ENCODE assay signal across 14 cellular contexts in the genomic region with DNA sequence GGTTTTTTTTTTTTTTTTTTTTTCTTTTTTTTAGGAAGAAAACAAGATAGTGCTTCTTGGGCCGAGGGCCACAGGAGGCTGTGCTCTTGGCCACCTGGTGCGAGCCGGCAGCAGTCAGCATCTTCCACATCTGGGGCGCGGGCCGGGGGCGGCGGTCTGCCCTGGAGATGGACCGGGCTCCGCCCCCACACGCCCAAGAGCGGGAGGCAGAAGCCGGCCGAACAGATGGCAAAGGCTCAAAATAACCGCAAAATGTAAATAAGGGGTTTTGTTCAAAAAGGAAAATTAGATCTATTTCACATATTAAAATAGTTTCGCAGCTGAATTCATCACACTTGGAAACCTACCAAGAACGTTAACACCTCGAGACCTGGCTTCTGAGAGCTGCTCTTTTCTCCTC. TPM values are rescaled to one million over a fixed set of nuclear protein-coding genes. Genes with fewer than 3 reads are reported as not detected.
DNase-seq lines count a peak whose midpoint lies in the region; ATAC-seq and TF ChIP-seq lines count a peak whose summit lies in the region.
"Had no signal": no experiment of that assay in that cellular context is flagged by ENCODE, and none has a peak within 500 bp of the region (broad histone marks: within the 10 kb centered on the region; RNA-seq: fewer than 3 reads in every experiment).

No MANE protein-coding gene starts in this region.

- no peak overlapping the region for H3K4me3 Mint-ChIP-seq in GM23338
- no peak overlapping the region for H3K4me3 Mint-ChIP-seq in T-cell
- H3K4me3 Mint-ChIP-seq in activated CD8-positive, alpha-beta memory T cell treated with anti-CD3 and anti-CD28 coated beads, Interleukin-2, amount 10 ng/mL, durations not matched to agents 7 days and 5 days: no peak overlapping the region
- H3K4me3 Mint-ChIP-seq: activated CD4-positive, alpha-beta T cell treated with anti-CD3 and anti-CD28 coated beads, Interleukin-2, amount 10 ng/mL, durations not matched to agents 7 days and 5 days had no signal

- DNase-seq in GM23338 (ENCODE audit: low spot score): no peak
- peak; percentile 22 for DNase-seq in astrocyte of the cerebellum (ENCODE audit: low read depth)
- DNase-seq in right atrium auricular region (ENCODE audit: low spot score): no peak
- no peak for DNase-seq in T-cell
- DNase-seq in D341Med (ENCODE audit: low spot score): no peak
- DNase-seq in middle frontal gyrus (ENCODE audit: extremely low spot score, low spot score): no peak
- DNase-seq in activated CD8-positive, alpha-beta memory T cell treated with anti-CD3 and anti-CD28 coated beads, Interleukin-2, amount 10 ng/mL, durations not matched to agents 7 days and 5 days: no peak
- DNase-seq: activated CD4-positive, alpha-beta T cell treated with anti-CD3 and anti-CD28 coated beads, Interleukin-2, amount 10 ng/mL, durations not matched to agents 7 days and 5 days; erythroblast; kidney glomerular epithelial cell had no signal

- H3K36me3 ChIP-seq in GM23338 (ENCODE audit: insufficient read depth): no peaks in the 10 kb centered on the region
- H3K36me3 ChIP-seq in right atrium auricular region: peaks cover 33% of the 10 kb centered on the region
- peaks cover 0 to 13% (median 13%) of the 10 kb centered on the region in 3 donors for H3K36me3 ChIP-seq in skeletal muscle tissue (ENCODE audit: control insufficient read depth in 3 of 3, insufficient read depth in 3 of 3, low read length in 3 of 3)

- H3F3A ChIP-seq in GM23338 (replicated peaks; ENCODE audit: low read depth): 0 out of 2 replicates have a peak, but pooled peaks cover 12% of the 10 kb centered on the region

- in situ Hi-C loops in astrocyte of the cerebellum (cut with HindIII; ENCODE audit: low sequenced_read_pairs): no loop called here

- no peak overlapping the region for H3K4me3 ChIP-seq in GM23338
- H3K4me3 ChIP-seq in astrocyte of the cerebellum (ENCODE audit: low read depth, low read length): no peak overlapping the region
- H3K4me3 ChIP-seq in right atrium auricular region: no peak overlapping the region
- no peak overlapping the region for H3K4me3 ChIP-seq in skeletal muscle tissue (ENCODE audit: low read length in 3 of 3)
- H3K4me3 ChIP-seq: HAP-1, SK-N-MC had no signal

- H3K27me3 Mint-ChIP-seq in GM23338 (ENCODE audit: insufficient read depth, low read depth, poor library complexity) (peaks cover 19% of the 10 kb centered on the region), T-cell (no peaks in the 10 kb centered on the region)
- no peaks in the 10 kb centered on the region for H3K27me3 Mint-ChIP-seq in activated CD8-positive, alpha-beta memory T cell treated with anti-CD3 and anti-CD28 coated beads, Interleukin-2, amount 10 ng/mL, durations not matched to agents 7 days and 5 days
- H3K27me3 Mint-ChIP-seq: activated CD4-positive, alpha-beta T cell treated with anti-CD3 and anti-CD28 coated beads, Interleukin-2, amount 10 ng/mL, durations not matched to agents 7 days and 5 days had no signal

- peak; percentile 4; the same call in 1 of the 3 replicates for ATAC-seq in GM23338
- no peak for ATAC-seq in T-cell (replicated peaks in 1 of 4)
- ATAC-seq in activated CD8-positive, alpha-beta memory T cell treated with anti-CD3 and anti-CD28 coated beads, Interleukin-2, amount 10 ng/mL, durations not matched to agents 7 days and 5 days: no peak

- H3K9me3 Mint-ChIP-seq in GM23338 (no peaks in the 10 kb centered on the region), T-cell (no peaks in the 10 kb centered on the region)
- H3K9me3 Mint-ChIP-seq in activated CD8-positive, alpha-beta memory T cell treated with anti-CD3 and anti-CD28 coated beads, Interleukin-2, amount 10 ng/mL, durations not matched to agents 7 days and 5 days (ENCODE audit: low read depth): no peaks in the 10 kb centered on the region
- H3K9me3 Mint-ChIP-seq: activated CD4-positive, alpha-beta T cell treated with anti-CD3 and anti-CD28 coated beads, Interleukin-2, amount 10 ng/mL, durations not matched to agents 7 days and 5 days had no signal

- no peak overlapping the region for H2AFZ ChIP-seq in GM23338

- H3K27me3 ChIP-seq in GM23338 (ENCODE audit: insufficient read depth): no peaks in the 10 kb centered on the region
- no peaks in the 10 kb centered on the region for H3K27me3 ChIP-seq in right atrium auricular region
- H3K27me3 ChIP-seq in skeletal muscle tissue (ENCODE audit: control insufficient read depth in 3 of 3, insufficient read depth in 3 of 3, low read length in 3 of 3): no peaks in the 10 kb centered on the region

- TF ChIP-seq CTCF in GM23338 (conservative IDR thresholded peaks at IDR 0.05; ENCODE audit: low read depth in 2 of 2): no peak
- no peak for TF ChIP-seq CTCF in astrocyte of the cerebellum (IDR thresholded peaks at IDR 0.05; ENCODE audit: low read depth, low read length, missing control alignments)
- TF ChIP-seq CTCF in right atrium auricular region (IDR thresholded peaks at IDR 0.05): no peak

- H3K36me3 Mint-ChIP-seq in GM23338 (ENCODE audit: low read depth) (no peaks in the 10 kb centered on the region; the same call in 2 of the 3 replicates), T-cell (peaks cover 3% of the 10 kb centered on the region)
- H3K36me3 Mint-ChIP-seq in activated CD8-positive, alpha-beta memory T cell treated with anti-CD3 and anti-CD28 coated beads, Interleukin-2, amount 10 ng/mL, durations not matched to agents 7 days and 5 days: no peaks in the 10 kb centered on the region

- no peaks in the 10 kb centered on the region for H3K79me2 ChIP-seq in GM23338 (replicated peaks; ENCODE audit: insufficient read depth)

- CTCF ChIA-PET in T-cell (lab: Charles Lee): no interaction called here
- CTCF ChIA-PET in activated CD8-positive, alpha-beta memory T cell treated with anti-CD3 and anti-CD28 coated beads, Interleukin-2, amount 10 ng/mL, durations not matched to agents 7 days and 5 days (lab: Charles Lee): no interaction called here

- no peaks in the 10 kb centered on the region; the same call in 1 of the 2 replicates for H4K20me1 ChIP-seq in GM23338 (replicated peaks; ENCODE audit: insufficient read depth)

- POLR2A ChIA-PET in T-cell (lab: Charles Lee): no interaction called here

- H3K4me2 ChIP-seq in GM23338: no peak overlapping the region

- H3K27ac Mint-ChIP-seq in GM23338: no peak overlapping the region
- no peak overlapping the region for H3K27ac Mint-ChIP-seq in T-cell
- H3K27ac Mint-ChIP-seq in activated CD8-positive, alpha-beta memory T cell treated with anti-CD3 and anti-CD28 coated beads, Interleukin-2, amount 10 ng/mL, durations not matched to agents 7 days and 5 days: no peak overlapping the region
- H3K27ac Mint-ChIP-seq: activated CD4-positive, alpha-beta T cell treated with anti-CD3 and anti-CD28 coated beads, Interleukin-2, amount 10 ng/mL, durations not matched to agents 7 days and 5 days had no signal

- H3K27ac ChIP-seq in GM23338 (ENCODE audit: low read depth): peak overlapping the region; percentile 50; the same call in 1 of the 2 replicates
- H3K27ac ChIP-seq in right atrium auricular region: peak overlapping the region; percentile 57 to 75
- H3K27ac ChIP-seq in skeletal muscle tissue (ENCODE audit: low read depth, low read length): peak overlapping the region; percentile 72
- H3K27ac ChIP-seq: C4-2B, SK-N-MC had no signal

- H3K4me1 Mint-ChIP-seq in GM23338: peaks cover 54% of the 10 kb centered on the region
- H3K4me1 Mint-ChIP-seq in T-cell: peaks cover 0 to 2% (median 0%) of the 10 kb centered on the region in 3 donors
- no peaks in the 10 kb centered on the region for H3K4me1 Mint-ChIP-seq in activated CD8-positive, alpha-beta memory T cell treated with anti-CD3 and anti-CD28 coated beads, Interleukin-2, amount 10 ng/mL, durations not matched to agents 7 days and 5 days
- H3K4me1 Mint-ChIP-seq: activated CD4-positive, alpha-beta T cell treated with anti-CD3 and anti-CD28 coated beads, Interleukin-2, amount 10 ng/mL, durations not matched to agents 7 days and 5 days had no signal

- no peaks in the 10 kb centered on the region for H3K9me2 ChIP-seq in GM23338 (ENCODE audit: insufficient read depth)

- H3K4me1 ChIP-seq in GM23338 (ENCODE audit: insufficient read depth) (peaks cover 6% of the 10 kb centered on the region), right atrium auricular region (peaks cover 0 to 38% of the 10 kb centered on the region in 2 donors), skeletal muscle tissue (ENCODE audit: control insufficient read depth in 3 of 3, insufficient read depth in 3 of 3, low read length in 3 of 3) (peaks cover 6 to 28% (median 24%) of the 10 kb centered on the region in 3 donors)
- H3K4me1 ChIP-seq: HAP-1 had no signal

- H3K9me3 ChIP-seq in right atrium auricular region: no peaks in the 10 kb centered on the region
- H3K9me3 ChIP-seq in skeletal muscle tissue (ENCODE audit: control insufficient read depth in 3 of 3, low read length in 3 of 3): no peaks in the 10 kb centered on the region
- H3K9me3 ChIP-seq: HAP-1 had no signal

- H3K9ac ChIP-seq in skeletal muscle tissue (ENCODE audit: low read depth in 1 of 3, low read length in 3 of 3): peak overlapping the region in 2 of 3 donors; percentile 54 to 56

TF ChIP-seq in GM23338, 12 proteins besides CTCF, POLR2A, EP300 and RAD21 (continues in another document):
- TF ChIP-seq, protein P1, sequence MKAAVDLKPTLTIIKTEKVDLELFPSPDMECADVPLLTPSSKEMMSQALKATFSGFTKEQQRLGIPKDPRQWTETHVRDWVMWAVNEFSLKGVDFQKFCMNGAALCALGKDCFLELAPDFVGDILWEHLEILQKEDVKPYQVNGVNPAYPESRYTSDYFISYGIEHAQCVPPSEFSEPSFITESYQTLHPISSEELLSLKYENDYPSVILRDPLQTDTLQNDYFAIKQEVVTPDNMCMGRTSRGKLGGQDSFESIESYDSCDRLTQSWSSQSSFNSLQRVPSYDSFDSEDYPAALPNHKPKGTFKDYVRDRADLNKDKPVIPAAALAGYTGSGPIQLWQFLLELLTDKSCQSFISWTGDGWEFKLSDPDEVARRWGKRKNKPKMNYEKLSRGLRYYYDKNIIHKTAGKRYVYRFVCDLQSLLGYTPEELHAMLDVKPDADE (IDR thresholded peaks at IDR 0.05): no peak
- TF ChIP-seq EZH2phosphoT487 (IDR thresholded peaks at IDR 0.05; ENCODE audit: unreplicated experiment): no peak

RNA-seq across cellular contexts. Expression of gene UBAC1, which starts 51.5 kb away (rescaled TPM):
- total RNA-seq in GM23338 (2014; rRNA removed; shearing (Covaris generic)): 86.6 and 95.7 TPM in 2 replicates
- polyA plus RNA-seq in GM23338 (2016; fragmentation: Nextera tagmentation; extraction: Ambion mirVana): 63.2 and 71.6 TPM in 2 replicates
- total RNA-seq in right atrium auricular region: 10 to 100 TPM; 58.6 to 76.9 TPM
- total RNA-seq in skeletal muscle tissue: 37.6 TPM
- 10 to 100 TPM; 25.9 to 37.3 (median 33.6) TPM for total RNA-seq in T-cell
- total RNA-seq in activated CD8-positive, alpha-beta memory T cell treated with anti-CD3 and anti-CD28 coated beads, Interleukin-2, amount 10 ng/mL, durations not matched to agents 7 days and 5 days: 10 to 100 TPM; 32.6 to 36.5 TPM
